ENCODE assay signal across 24 cellular contexts in the genomic region with DNA sequence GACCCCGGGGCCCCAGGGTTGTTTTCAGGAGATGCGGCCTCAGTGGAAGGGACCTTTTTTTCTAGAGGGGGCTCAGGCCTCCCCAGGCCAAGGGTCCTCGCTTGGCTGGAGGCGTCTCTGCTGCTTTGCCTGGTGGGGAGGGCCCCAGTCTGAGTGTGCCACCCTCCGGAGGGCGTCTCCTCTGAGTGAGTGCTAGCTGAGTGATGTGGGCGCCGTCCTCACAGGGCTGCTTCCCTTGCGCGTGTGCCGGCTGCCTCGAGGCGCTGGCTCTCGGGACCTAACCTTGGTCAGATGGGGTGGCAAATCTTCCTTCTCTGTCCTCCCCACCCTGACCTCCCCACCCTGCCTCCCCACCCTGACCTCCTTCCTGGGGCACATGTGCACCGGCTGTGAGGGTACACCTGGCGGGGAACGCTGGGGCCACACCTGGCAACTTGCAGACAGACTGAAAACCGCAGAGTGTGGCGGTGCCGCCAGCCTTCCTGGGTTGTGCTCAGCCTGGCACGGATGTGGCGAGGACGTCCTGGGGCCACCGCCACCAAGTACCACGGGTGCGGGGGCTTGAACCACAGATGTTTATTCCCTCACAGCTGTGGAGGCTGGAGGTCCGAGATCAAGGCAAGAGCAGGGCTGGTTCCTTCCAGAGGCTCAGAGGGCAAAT.
DNase-seq lines count a peak whose midpoint lies in the region; ATAC-seq lines count a peak whose summit lies in the region.
"Had no signal": no experiment of that assay in that cellular context is flagged by ENCODE, and none has a peak within 500 bp of the region (broad histone marks: within the 10 kb centered on the region; RNA-seq: fewer than 3 reads in every experiment).

No MANE protein-coding gene starts in this region.

- ATAC-seq in T-helper 17 cell (peak; percentile 89), GM19455 (IDR thresholded peaks at IDR 0.05; ENCODE audit: unreplicated experiment) (no peak), HG02759 (IDR thresholded peaks at IDR 0.05; ENCODE audit: unreplicated experiment) (no peak)
- peak; percentile 52 for ATAC-seq in activated T-helper 17 cell treated with anti-CD3 and anti-CD28 coated beads, Interleukin-2, amount 50 U/mL, for 72 hours (replicated peaks)
- ATAC-seq: body of pancreas; esophagus mucosa; GM12878; left ventricle myocardium superior; natural killer cell treated with Interleukin-12 subunit alpha and Interleukin-12 subunit beta and Interleukin-15 and Interleukin-18, amount 100 ng/mL, for 72 hours had no signal

- no peaks in the 10 kb centered on the region for H3K9me3 ChIP-seq in T-helper 17 cell (ENCODE audit: control insufficient read depth, low read length, poor library complexity, severe bottlenecking)
- H3K9me3 ChIP-seq: body of pancreas, ovary, right atrium auricular region, tibial artery had no signal

- DNase-seq in stimulated activated CD4-positive, alpha-beta T cell treated with anti-CD3 and anti-CD28 coated beads, Interleukin-2, amount 100 ng/mL, for 4 hours (ENCODE audit: low read depth) = peak; percentile 2
- DNase-seq in stimulated activated CD4-positive, alpha-beta T cell treated with anti-CD3 and anti-CD28 coated beads, Interleukin-1b, Interleukin-23, amount 100 ng/mL, for 48 hours = no peak
- peak in 1 of 3 donors; percentile 18 for DNase-seq in T-helper 17 cell
- peak; percentile 5 for DNase-seq in stimulated activated naive CD4-positive, alpha-beta T cell treated with Interleukin-2 at 50 U/mL for 16 hours (lab: John Stamatoyannopoulos, UW)
- DNase-seq in NCI-H524 treated with DMSO at 0.1 percent for 48 hours (lab: John Stamatoyannopoulos, UW) = no peak
- DNase-seq: body of pancreas; DMS53; effector CD8-positive, alpha-beta T cell; hippocampal formation; left ventricle myocardium superior; MV-4-11; NCI-H1694; NCI-H2171; NCI-H526; ovary; tibial artery had no signal

- peaks cover 8% of the 10 kb centered on the region for H3K4me1 Mint-ChIP-seq in T-helper 17 cell
- no peaks in the 10 kb centered on the region for H3K4me1 Mint-ChIP-seq in activated T-helper 17 cell treated with anti-CD3 and anti-CD28 coated beads, Interleukin-2, amount 50 U/mL, for 72 hours
- H3K4me1 Mint-ChIP-seq: mesothelial cell of epicardium had no signal

- H3K9me3 Mint-ChIP-seq in activated T-helper 17 cell treated with anti-CD3 and anti-CD28 coated beads, Interleukin-2, amount 50 U/mL, for 72 hours = peaks cover 5% of the 10 kb centered on the region
- H3K9me3 Mint-ChIP-seq: natural killer cell treated with Interleukin-12 subunit alpha and Interleukin-12 subunit beta and Interleukin-15 and Interleukin-18, amount 100 ng/mL, for 72 hours had no signal

- H3K36me3 Mint-ChIP-seq in T-helper 17 cell (ENCODE audit: low read depth) = no peaks in the 10 kb centered on the region
- H3K36me3 Mint-ChIP-seq in activated T-helper 17 cell treated with anti-CD3 and anti-CD28 coated beads, Interleukin-2, amount 50 U/mL, for 72 hours (ENCODE audit: low read depth) = no peaks in the 10 kb centered on the region
- H3K36me3 Mint-ChIP-seq: natural killer cell treated with Interleukin-12 subunit alpha and Interleukin-12 subunit beta and Interleukin-15 and Interleukin-18, amount 100 ng/mL, for 72 hours had no signal

- no peak overlapping the region for H3K4me3 Mint-ChIP-seq in T-helper 17 cell
- no peak overlapping the region for H3K4me3 Mint-ChIP-seq in activated T-helper 17 cell treated with anti-CD3 and anti-CD28 coated beads, Interleukin-2, amount 50 U/mL, for 72 hours
- H3K4me3 Mint-ChIP-seq: mesothelial cell of epicardium; natural killer cell treated with Interleukin-12 subunit alpha and Interleukin-12 subunit beta and Interleukin-15 and Interleukin-18, amount 100 ng/mL, for 72 hours had no signal

- no peaks in the 10 kb centered on the region for H3K27me3 Mint-ChIP-seq in T-helper 17 cell
- H3K27me3 Mint-ChIP-seq in activated T-helper 17 cell treated with anti-CD3 and anti-CD28 coated beads, Interleukin-2, amount 50 U/mL, for 72 hours = no peaks in the 10 kb centered on the region
- H3K27me3 Mint-ChIP-seq: natural killer cell treated with Interleukin-12 subunit alpha and Interleukin-12 subunit beta and Interleukin-15 and Interleukin-18, amount 100 ng/mL, for 72 hours had no signal

- H3K27ac Mint-ChIP-seq in T-helper 17 cell = no peak overlapping the region
- no peak overlapping the region for H3K27ac Mint-ChIP-seq in activated T-helper 17 cell treated with anti-CD3 and anti-CD28 coated beads, Interleukin-2, amount 50 U/mL, for 72 hours
- H3K27ac Mint-ChIP-seq: mesothelial cell of epicardium; natural killer cell treated with Interleukin-12 subunit alpha and Interleukin-12 subunit beta and Interleukin-15 and Interleukin-18, amount 100 ng/mL, for 72 hours had no signal

Comparison
In these comparisons a context has a peak if more than half of its experiments do, and no peak if none do; other contexts are left out.
1. DNase-seq: peak in stimulated activated CD4-positive, alpha-beta T cell treated with anti-CD3 and anti-CD28 coated beads, Interleukin-2, amount 100 ng/mL, for 4 hours (single experiment) and stimulated activated naive CD4-positive, alpha-beta T cell treated with Interleukin-2 at 50 U/mL for 16 hours (single experiment); none in stimulated activated CD4-positive, alpha-beta T cell treated with anti-CD3 and anti-CD28 coated beads, Interleukin-1b, Interleukin-23, amount 100 ng/mL, for 48 hours (single experiment) and NCI-H524 treated with DMSO at 0.1 percent for 48 hours (single experiment).
2. ATAC-seq: peak in T-helper 17 cell (single experiment) and activated T-helper 17 cell treated with anti-CD3 and anti-CD28 coated beads, Interleukin-2, amount 50 U/mL, for 72 hours (single experiment); none in GM19455 (single experiment) and HG02759 (single experiment).